ENCODE assay signal across 8 cellular contexts in genomic region chr12:92502417-92503028, GRCh38.
A peak's percentile ranks its signal among the peaks of the same experiment; 100 is the strongest.
DNase-seq lines count a peak whose midpoint lies in the region; ATAC-seq and TF ChIP-seq lines count a peak whose summit lies in the region.

No MANE protein-coding gene starts in this region.

- H3K4me1 Mint-ChIP-seq in activated T-helper 17 cell treated with anti-CD3 and anti-CD28 coated beads, Interleukin-2, amount 50 U/mL, for 72 hours, result peaks cover 21% of the 10 kb centered on the region
- H3K4me1 Mint-ChIP-seq in memory B cell, result peaks cover 38% of the 10 kb centered on the region

- peaks cover 4% of the 10 kb centered on the region for H3K9me3 Mint-ChIP-seq in activated T-helper 17 cell treated with anti-CD3 and anti-CD28 coated beads, Interleukin-2, amount 50 U/mL, for 72 hours
- no peaks in the 10 kb centered on the region for H3K9me3 Mint-ChIP-seq in memory B cell

- DNase-seq in memory B cell (ENCODE audit: low spot score in 2 of 2) (no peak), COLO829 (ENCODE audit: low spot score) (no peak), KG1 (lab: John Stamatoyannopoulos, UW) (no peak), NCI-H2081 (lab: John Stamatoyannopoulos, UW) (no peak)

- H3K4me3 Mint-ChIP-seq in activated T-helper 17 cell treated with anti-CD3 and anti-CD28 coated beads, Interleukin-2, amount 50 U/mL, for 72 hours, result no peak overlapping the region
- peak overlapping the region; percentile 71 for H3K4me3 Mint-ChIP-seq in memory B cell

- H3K27ac Mint-ChIP-seq in activated T-helper 17 cell treated with anti-CD3 and anti-CD28 coated beads, Interleukin-2, amount 50 U/mL, for 72 hours, result no peak overlapping the region
- peak overlapping the region; percentile 97 for H3K27ac Mint-ChIP-seq in memory B cell

- H3K27me3 Mint-ChIP-seq in activated T-helper 17 cell treated with anti-CD3 and anti-CD28 coated beads, Interleukin-2, amount 50 U/mL, for 72 hours, result no peaks in the 10 kb centered on the region
- H3K27me3 Mint-ChIP-seq in memory B cell, result no peaks in the 10 kb centered on the region

- ATAC-seq in GM21367 (IDR thresholded peaks at IDR 0.05; ENCODE audit: unreplicated experiment) (peak; percentile 36), HG03520 (IDR thresholded peaks at IDR 0.05; ENCODE audit: unreplicated experiment) (peak; percentile 45), memory B cell (ENCODE audit: low read depth) (peak; percentile 70)
- peak; percentile 69 for ATAC-seq in activated T-helper 17 cell treated with anti-CD3 and anti-CD28 coated beads, Interleukin-2, amount 50 U/mL, for 72 hours (replicated peaks)

- TF ChIP-seq CTCF in GM12874 (IDR thresholded peaks at IDR 0.05; ENCODE audit: insufficient read depth, low read depth, low read length), result peak; percentile 31; the same call in 1 of the 2 replicates

- H3K36me3 Mint-ChIP-seq in activated T-helper 17 cell treated with anti-CD3 and anti-CD28 coated beads, Interleukin-2, amount 50 U/mL, for 72 hours (ENCODE audit: low read depth), result peaks cover 6% of the 10 kb centered on the region
- H3K36me3 Mint-ChIP-seq in memory B cell, result no peaks in the 10 kb centered on the region
